In the genomic region with DNA sequence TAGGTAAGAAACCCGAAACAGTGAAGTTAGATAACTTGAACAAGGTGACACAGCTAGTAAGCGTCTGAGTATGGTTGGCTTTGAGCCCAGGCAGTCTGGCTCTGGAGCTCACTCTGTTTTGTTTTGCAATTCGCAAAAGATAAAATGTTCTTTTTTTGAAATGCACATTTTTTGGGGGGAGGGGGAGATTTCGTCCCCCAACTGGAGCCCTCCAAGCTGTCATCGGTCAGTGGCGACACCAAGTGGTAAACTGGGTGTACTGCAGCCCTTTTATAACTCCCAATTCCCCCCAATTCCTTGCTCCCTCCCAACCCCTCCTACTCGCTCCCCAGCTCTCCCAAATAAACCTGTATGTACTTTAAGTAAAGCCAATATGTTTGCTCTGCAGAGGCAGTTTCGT, we compare ENCODE assay signal across 8 cellular contexts. TPM values are rescaled to one million over a fixed set of nuclear protein-coding genes. Genes with fewer than 3 reads are reported as not detected.
A peak's percentile ranks its signal among the peaks of the same experiment; 100 is the strongest.
DNase-seq lines count a peak whose midpoint lies in the region; ATAC-seq and TF ChIP-seq lines count a peak whose summit lies in the region.

No MANE protein-coding gene starts in this region.

- WGBS in gastroesophageal sphincter (ENCODE audit: low coverage in 1 of 2), 2 donors: 2 to 21% methylated on average over 8 of the region's 8 CpGs

- H3K4me3 Mint-ChIP-seq in activated CD8-positive, alpha-beta T cell treated with anti-CD3 and anti-CD28 coated beads, Interleukin-2, amount 10 ng/mL, durations not matched to agents 7 days and 5 days: no peak overlapping the region

- H3K27me3 ChIP-seq in gastroesophageal sphincter: no peaks in the 10 kb centered on the region

- TF ChIP-seq POLR2A in gastroesophageal sphincter (IDR thresholded peaks at IDR 0.05): no peak

- H3K27me3 Mint-ChIP-seq in activated CD8-positive, alpha-beta T cell treated with anti-CD3 and anti-CD28 coated beads, Interleukin-2, amount 10 ng/mL, durations not matched to agents 7 days and 5 days (ENCODE audit: low read depth): no peaks in the 10 kb centered on the region

- H3K4me3 ChIP-seq in gastroesophageal sphincter (no peak overlapping the region), retinal pigment epithelial cell (ENCODE audit: low read length) (no peak overlapping the region)

- peaks cover 0 to 16% (median 0%) of the 10 kb centered on the region in 3 donors for H3K4me1 ChIP-seq in gastroesophageal sphincter

- CTCF ChIA-PET in activated CD8-positive, alpha-beta T cell treated with anti-CD3 and anti-CD28 coated beads, Interleukin-2, amount 10 ng/mL, durations not matched to agents 7 days and 5 days (lab: Charles Lee): interaction anchor here (0.7 to 7.1 kb wide), 14 partner anchors 10 to 660 kb away, joined by 3 to 78 read pairs (median 3); partner anchors contain the start of gene USP27X

- TF ChIP-seq EP300 in gastroesophageal sphincter (IDR thresholded peaks at IDR 0.05): no peak

- POLR2A ChIA-PET in activated CD8-positive, alpha-beta T cell treated with anti-CD3 and anti-CD28 coated beads, Interleukin-2, amount 10 ng/mL, durations not matched to agents 7 days and 5 days (lab: Charles Lee): no interaction called here

- no peaks in the 10 kb centered on the region for H3K36me3 ChIP-seq in gastroesophageal sphincter

- peaks cover 14% of the 10 kb centered on the region for H3K4me1 Mint-ChIP-seq in activated CD8-positive, alpha-beta T cell treated with anti-CD3 and anti-CD28 coated beads, Interleukin-2, amount 10 ng/mL, durations not matched to agents 7 days and 5 days (ENCODE audit: low read depth)

- no peak overlapping the region for H3K27ac ChIP-seq in gastroesophageal sphincter

- H3K36me3 Mint-ChIP-seq in activated CD8-positive, alpha-beta T cell treated with anti-CD3 and anti-CD28 coated beads, Interleukin-2, amount 10 ng/mL, durations not matched to agents 7 days and 5 days (ENCODE audit: low read depth): no peaks in the 10 kb centered on the region

- H3K9me3 ChIP-seq in gastroesophageal sphincter: no peaks in the 10 kb centered on the region

- DNase-seq in DMS 273 (lab: John Stamatoyannopoulos, UW; ENCODE audit: unreplicated experiment) (peak; percentile 61), DMS 273 treated with DMSO at 0.1 percent for 48 hours (lab: John Stamatoyannopoulos, UW) (no peak), KG1 (lab: John Stamatoyannopoulos, UW) (peak; percentile 1), retinal pigment epithelial cell (ENCODE audit: low read depth) (no peak), GM19238 (ENCODE audit: insufficient read length, low spot score) (no peak), NCI-H2029 treated with DMSO at 0.1 percent for 48 hours (lab: John Stamatoyannopoulos, UW) (no peak)
- peak; percentile 40 for DNase-seq in activated CD8-positive, alpha-beta T cell treated with anti-CD3 and anti-CD28 coated beads, Interleukin-2, amount 10 ng/mL, durations not matched to agents 7 days and 5 days

- no peak overlapping the region for H3K27ac Mint-ChIP-seq in activated CD8-positive, alpha-beta T cell treated with anti-CD3 and anti-CD28 coated beads, Interleukin-2, amount 10 ng/mL, durations not matched to agents 7 days and 5 days

- TF ChIP-seq CTCF in gastroesophageal sphincter (IDR thresholded peaks at IDR 0.05) (peak; percentile 51 to 82 (median 56)), retinal pigment epithelial cell (conservative IDR thresholded peaks at IDR 0.05; ENCODE audit: low read depth, low read length) (peak; percentile 88)

- no peaks in the 10 kb centered on the region for H3K9me3 Mint-ChIP-seq in activated CD8-positive, alpha-beta T cell treated with anti-CD3 and anti-CD28 coated beads, Interleukin-2, amount 10 ng/mL, durations not matched to agents 7 days and 5 days (ENCODE audit: insufficient read depth)

- no peak for ATAC-seq in activated CD8-positive, alpha-beta T cell treated with anti-CD3 and anti-CD28 coated beads, Interleukin-2, amount 10 ng/mL, durations not matched to agents 7 days and 5 days
- ATAC-seq in gastroesophageal sphincter: no peak

RNA-seq across cellular contexts. Expression of gene CLCN5, which starts 2.8 kb away (rescaled TPM):
- total RNA-seq in activated CD8-positive, alpha-beta T cell treated with anti-CD3 and anti-CD28 coated beads, Interleukin-2, amount 10 ng/mL, durations not matched to agents 7 days and 5 days: 1 to 10 TPM; 4.0 TPM
- 1 to 10 TPM; 3.2 to 5.9 (median 3.8) TPM for total RNA-seq in gastroesophageal sphincter

RNA-seq across cellular contexts. Expression of gene USP27X, which starts 40.3 kb away (rescaled TPM):
- total RNA-seq in activated CD8-positive, alpha-beta T cell treated with anti-CD3 and anti-CD28 coated beads, Interleukin-2, amount 10 ng/mL, durations not matched to agents 7 days and 5 days: 1 to 10 TPM; 1.4 to 1.5 TPM
- 1 to 10 TPM; 3.1 to 5.0 (median 4.6) TPM for total RNA-seq in gastroesophageal sphincter

Comparison
In these comparisons a context has a peak if more than half of its experiments do, and no peak if none do; other contexts are left out.
1. DNase-seq: peak in DMS 273 (single experiment), KG1 (single experiment) and activated CD8-positive, alpha-beta T cell treated with anti-CD3 and anti-CD28 coated beads, Interleukin-2, amount 10 ng/mL, durations not matched to agents 7 days and 5 days (single experiment); none in DMS 273 treated with DMSO at 0.1 percent for 48 hours (single experiment), retinal pigment epithelial cell (single experiment), GM19238 (single experiment) and NCI-H2029 treated with DMSO at 0.1 percent for 48 hours (single experiment).